1 cellular context compared by ENCODE assay signal in genomic region chr21:39314155-39315027, GRCh38.
TF ChIP-seq lines count a peak whose summit lies in the region.

No MANE protein-coding gene starts in this region.

TF ChIP-seq in GM12878, 131 proteins besides CTCF, POLR2A, EP300 and RAD21 (continues in another document):
- TF ChIP-seq PKNOX1 (IDR thresholded peaks at IDR 0.05): no peak
- no peak for TF ChIP-seq SKIL (IDR thresholded peaks at IDR 0.05; ENCODE audit: low read depth, poor library complexity, severe bottlenecking)
- no peak for TF ChIP-seq ZZZ3 (IDR thresholded peaks at IDR 0.05; ENCODE audit: control insufficient read depth, insufficient read length, low read depth)
- no peak for TF ChIP-seq CEBPB (IDR thresholded peaks at IDR 0.05; ENCODE audit: borderline replicate concordance in 1 of 2, low read depth in 2 of 2, low read length in 2 of 2)
- TF ChIP-seq CBX5 (IDR thresholded peaks at IDR 0.05; ENCODE audit: low read depth): no peak
- peak; percentile 45 for TF ChIP-seq JUNB (IDR thresholded peaks at IDR 0.05)
- TF ChIP-seq NR2C1 (IDR thresholded peaks at IDR 0.05): no peak
- peak; percentile 33; the same call in 1 of the 2 replicates for TF ChIP-seq EED (IDR thresholded peaks at IDR 0.05; ENCODE audit: low read depth)
- TF ChIP-seq SMARCA5 (IDR thresholded peaks at IDR 0.05): no peak
- no peak for TF ChIP-seq RCOR1 (conservative IDR thresholded peaks at IDR 0.05; ENCODE audit: low read depth, low read length)
- TF ChIP-seq, protein P1, sequence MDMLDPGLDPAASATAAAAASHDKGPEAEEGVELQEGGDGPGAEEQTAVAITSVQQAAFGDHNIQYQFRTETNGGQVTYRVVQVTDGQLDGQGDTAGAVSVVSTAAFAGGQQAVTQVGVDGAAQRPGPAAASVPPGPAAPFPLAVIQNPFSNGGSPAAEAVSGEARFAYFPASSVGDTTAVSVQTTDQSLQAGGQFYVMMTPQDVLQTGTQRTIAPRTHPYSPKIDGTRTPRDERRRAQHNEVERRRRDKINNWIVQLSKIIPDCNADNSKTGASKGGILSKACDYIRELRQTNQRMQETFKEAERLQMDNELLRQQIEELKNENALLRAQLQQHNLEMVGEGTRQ (IDR thresholded peaks at IDR 0.05; ENCODE audit: borderline replicate concordance, low read depth, low read length): no peak
- TF ChIP-seq PBX3 (IDR thresholded peaks at IDR 0.05; ENCODE audit: insufficient replicate concordance, low read depth, low read length): no peak
- TF ChIP-seq BMI1 (IDR thresholded peaks at IDR 0.05; ENCODE audit: borderline replicate concordance): no peak
- no peak for TF ChIP-seq GATAD2B (conservative IDR thresholded peaks at IDR 0.05; ENCODE audit: low read depth)
- TF ChIP-seq POLR2AphosphoS2 (IDR thresholded peaks at IDR 0.05; ENCODE audit: low read depth, low read length): no peak
- no peak for TF ChIP-seq ZNF384 (IDR thresholded peaks at IDR 0.05; ENCODE audit: borderline replicate concordance, low read depth, low read length)
- peak; percentile 58; the same call in 1 of the 2 replicates for TF ChIP-seq ESRRA (IDR thresholded peaks at IDR 0.05; ENCODE audit: low read length)
- no peak for TF ChIP-seq SMAD5 (IDR thresholded peaks at IDR 0.05; ENCODE audit: low read depth)
- TF ChIP-seq NR2C2 (IDR thresholded peaks at IDR 0.05; ENCODE audit: borderline replicate concordance, control insufficient read depth, insufficient read length, low read depth): no peak
- no peak for TF ChIP-seq EZH2 (IDR thresholded peaks at IDR 0.05; ENCODE audit: borderline replicate concordance, control insufficient read depth, low read depth, low read length)
- no peak for TF ChIP-seq FOS (IDR thresholded peaks at IDR 0.05; ENCODE audit: borderline replicate concordance, extremely low read depth, insufficient read length)
- no peak for TF ChIP-seq TCF3 (IDR thresholded peaks at IDR 0.05; ENCODE audit: borderline replicate concordance, insufficient read depth, low read depth, low read length)
- no peak for TF ChIP-seq ZNF687 (IDR thresholded peaks at IDR 0.05)
- no peak for TF ChIP-seq NFYA (IDR thresholded peaks at IDR 0.05; ENCODE audit: borderline replicate concordance, low read depth, low read length)
- TF ChIP-seq GABPA (IDR thresholded peaks at IDR 0.05; ENCODE audit: low read depth): no peak
- peak; percentile 42 for TF ChIP-seq CREM (IDR thresholded peaks at IDR 0.05; ENCODE audit: low read depth)
- TF ChIP-seq WRNIP1 (IDR thresholded peaks at IDR 0.05; ENCODE audit: borderline replicate concordance, low read depth, low read length): no peak
- TF ChIP-seq RELB (IDR thresholded peaks at IDR 0.05; ENCODE audit: low read depth): 0 out of 2 replicates have a peak, but pooled peaks have one; percentile 11
- TF ChIP-seq SMC3 (IDR thresholded peaks at IDR 0.05; ENCODE audit: borderline replicate concordance, low read length): peak; percentile 13; the same call in 1 of the 2 replicates
- no peak for TF ChIP-seq ZNF217 (IDR thresholded peaks at IDR 0.05)
- no peak for TF ChIP-seq HDAC2 (IDR thresholded peaks at IDR 0.05)
- no peak for TF ChIP-seq SP1 (IDR thresholded peaks at IDR 0.05; ENCODE audit: low read depth, low read length)
- no peak for TF ChIP-seq TCF12 (IDR thresholded peaks at IDR 0.05; ENCODE audit: low read depth, low read length)
- TF ChIP-seq ZNF274 (IDR thresholded peaks at IDR 0.05; ENCODE audit: insufficient read depth, insufficient read length): no peak
- no peak for TF ChIP-seq MEF2B (IDR thresholded peaks at IDR 0.05; ENCODE audit: partially characterized antibody, poor library complexity, severe bottlenecking)
- peak; percentile 70 for TF ChIP-seq RUNX3 (IDR thresholded peaks at IDR 0.05; ENCODE audit: low read length)
- TF ChIP-seq ZBTB40 (IDR thresholded peaks at IDR 0.05; ENCODE audit: borderline replicate concordance): no peak
- TF ChIP-seq STAT1 (conservative IDR thresholded peaks at IDR 0.05): no peak; the same call in 1 of the 2 replicates
- TF ChIP-seq, protein P2, sequence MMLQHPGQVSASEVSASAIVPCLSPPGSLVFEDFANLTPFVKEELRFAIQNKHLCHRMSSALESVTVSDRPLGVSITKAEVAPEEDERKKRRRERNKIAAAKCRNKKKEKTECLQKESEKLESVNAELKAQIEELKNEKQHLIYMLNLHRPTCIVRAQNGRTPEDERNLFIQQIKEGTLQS (IDR thresholded peaks at IDR 0.05; ENCODE audit: borderline replicate concordance, extremely low read depth, low read depth, low read length): no peak
- TF ChIP-seq TAF1 (IDR thresholded peaks at IDR 0.05; ENCODE audit: borderline replicate concordance, low read depth, low read length): no peak
- no peak for TF ChIP-seq YBX1 (IDR thresholded peaks at IDR 0.05)
- peak in 1 of 2 experiments; percentile 14; a peak in 1 of 4 replicates for TF ChIP-seq IKZF2 (IDR thresholded peaks at IDR 0.05)
- TF ChIP-seq NBN (IDR thresholded peaks at IDR 0.05): no peak
- TF ChIP-seq, protein P3, sequence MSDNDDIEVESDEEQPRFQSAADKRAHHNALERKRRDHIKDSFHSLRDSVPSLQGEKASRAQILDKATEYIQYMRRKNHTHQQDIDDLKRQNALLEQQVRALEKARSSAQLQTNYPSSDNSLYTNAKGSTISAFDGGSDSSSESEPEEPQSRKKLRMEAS (IDR thresholded peaks at IDR 0.05; ENCODE audit: low read depth, low read length): no peak
- no peak for TF ChIP-seq RBBP5 (conservative IDR thresholded peaks at IDR 0.05)
- TF ChIP-seq, protein P4, sequence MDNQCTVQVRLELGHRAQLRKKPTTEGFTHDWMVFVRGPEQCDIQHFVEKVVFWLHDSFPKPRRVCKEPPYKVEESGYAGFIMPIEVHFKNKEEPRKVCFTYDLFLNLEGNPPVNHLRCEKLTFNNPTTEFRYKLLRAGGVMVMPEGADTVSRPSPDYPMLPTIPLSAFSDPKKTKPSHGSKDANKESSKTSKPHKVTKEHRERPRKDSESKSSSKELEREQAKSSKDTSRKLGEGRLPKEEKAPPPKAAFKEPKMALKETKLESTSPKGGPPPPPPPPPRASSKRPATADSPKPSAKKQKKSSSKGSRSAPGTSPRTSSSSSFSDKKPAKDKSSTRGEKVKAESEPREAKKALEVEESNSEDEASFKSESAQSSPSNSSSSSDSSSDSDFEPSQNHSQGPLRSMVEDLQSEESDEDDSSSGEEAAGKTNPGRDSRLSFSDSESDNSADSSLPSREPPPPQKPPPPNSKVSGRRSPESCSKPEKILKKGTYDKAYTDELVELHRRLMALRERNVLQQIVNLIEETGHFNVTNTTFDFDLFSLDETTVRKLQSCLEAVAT (IDR thresholded peaks at IDR 0.05): no peak
- TF ChIP-seq IRF4 (IDR thresholded peaks at IDR 0.05; ENCODE audit: low read depth, low read length): peak; percentile 67; the same call in 1 of the 2 replicates
- no peak for TF ChIP-seq CHD4 (IDR thresholded peaks at IDR 0.05)
- no peak for TF ChIP-seq SREBF2 (IDR thresholded peaks at IDR 0.05; ENCODE audit: low read length)
- no peak for TF ChIP-seq ZBED1 (IDR thresholded peaks at IDR 0.05; ENCODE audit: borderline replicate concordance)
- TF ChIP-seq RELA (IDR thresholded peaks at IDR 0.05; ENCODE audit: borderline replicate concordance, partially characterized antibody): no peak
